ENCODE assay signal across 11 cellular contexts in the genomic region with DNA sequence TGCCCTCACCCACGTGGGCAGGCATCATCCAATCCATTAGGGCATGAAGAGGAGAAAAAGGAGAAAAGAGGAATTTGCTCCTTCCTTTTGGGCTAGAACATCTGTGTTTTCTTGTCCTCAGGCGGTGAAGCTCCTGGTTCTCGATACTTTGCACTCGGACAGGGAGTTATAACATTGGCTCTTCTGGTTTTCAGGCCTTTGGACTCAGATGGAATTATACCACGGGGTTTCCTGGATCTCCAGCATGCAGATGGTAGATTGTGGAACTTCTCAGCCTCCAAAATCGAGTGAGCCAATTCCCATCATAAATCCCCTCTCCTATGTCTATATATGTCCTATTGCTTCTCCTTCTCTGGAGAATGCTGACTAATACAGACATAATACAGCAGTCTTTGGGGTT. TPM values are rescaled to one million over a fixed set of nuclear protein-coding genes. Genes with fewer than 3 reads are reported as not detected.
"Had no signal": no experiment of that assay in that cellular context is flagged by ENCODE, and none has a peak within 500 bp of the region (broad histone marks: within the 10 kb centered on the region; RNA-seq: fewer than 3 reads in every experiment).

No MANE protein-coding gene starts in this region.

RNA-seq across cellular contexts. Expression of a gene that starts 9.9 kb away (rescaled TPM):
- total RNA-seq: activated CD4-positive, alpha-beta memory T cell treated with anti-CD3 and anti-CD28 coated beads, Interleukin-2, amount 10 ng/mL, durations not matched to agents 7 days and 5 days; activated CD4-positive, alpha-beta T cell treated with anti-CD3 and anti-CD28 coated beads for 36 hours; activated CD4-positive, alpha-beta T cell treated with anti-CD3 and anti-CD28 coated beads, Interleukin-2, amount 10 ng/mL, durations not matched to agents 7 days and 5 days; activated CD8-positive, alpha-beta T cell treated with anti-CD3 and anti-CD28 coated beads, Interleukin-2, amount 10 ng/mL, durations not matched to agents 7 days and 5 days; activated naive CD8-positive, alpha-beta T cell treated with anti-CD3 and anti-CD28 coated beads, Interleukin-2, amount 10 ng/mL, durations not matched to agents 7 days and 5 days; astrocyte; breast epithelium; cardiac septum; T-helper 1 cell treated with Interleukin-12 subunit alpha and Interleukin-12 subunit beta and Interleukin-4 antibody, amounts not matched to agents 30 ng/mL and 1 ng/mL, for 36 hours; T-helper 17 cell; T-helper 2 cell treated with Interferon-gamma antibody and Interleukin-4, amounts not matched to agents 100 ng/mL and 5 ng/mL, for 36 hours had no signal
